ENCODE assay signal across 8 cellular contexts in genomic region chr4:47705326-47705981, GRCh38.
DNase-seq lines count a peak whose midpoint lies in the region; ATAC-seq and TF ChIP-seq lines count a peak whose summit lies in the region.

No MANE protein-coding gene starts in this region.

- no peak overlapping the region for H3K4me3 ChIP-seq in adipocyte (ENCODE audit: low read length)

- peaks cover 9% of the 10 kb centered on the region for H3K27me3 ChIP-seq in adipocyte (replicated peaks; ENCODE audit: control insufficient read depth, insufficient read depth, low read length)

- no peaks in the 10 kb centered on the region for H3K9me3 ChIP-seq in adipocyte (ENCODE audit: control insufficient read depth, low read length)

- H3K4me1 Mint-ChIP-seq in activated T-cell treated with anti-CD3 and anti-CD28 coated beads, Interleukin-2, amount 50 U/mL, for 72 hours (ENCODE audit: low read depth): no peaks in the 10 kb centered on the region

- peaks cover 35% of the 10 kb centered on the region for H3K27me3 Mint-ChIP-seq in activated T-cell treated with anti-CD3 and anti-CD28 coated beads, Interleukin-2, amount 50 U/mL, for 72 hours (ENCODE audit: low read depth)

- no peaks in the 10 kb centered on the region for H3K36me3 ChIP-seq in adipocyte (ENCODE audit: control insufficient read depth, insufficient read depth, low read length, severe bottlenecking)

- no peak overlapping the region for H3K27ac Mint-ChIP-seq in activated T-cell treated with anti-CD3 and anti-CD28 coated beads, Interleukin-2, amount 50 U/mL, for 72 hours

- H3K4me3 Mint-ChIP-seq in activated T-cell treated with anti-CD3 and anti-CD28 coated beads, Interleukin-2, amount 50 U/mL, for 72 hours: no peak overlapping the region

- peak; percentile 69 for DNase-seq in DMS53 (lab: John Stamatoyannopoulos, UW)
- peak; percentile 35 for DNase-seq in adipocyte (ENCODE audit: low read depth)
- DNase-seq in left lobe of liver (ENCODE audit: low spot score): no peak
- no peak for DNase-seq in NCI-H2107 (lab: John Stamatoyannopoulos, UW)
- DNase-seq in activated T-cell treated with anti-CD3 and anti-CD28 coated beads, Interleukin-2, amount 50 U/mL, for 72 hours: no peak
- DNase-seq in activated effector memory CD4-positive, alpha-beta T cell treated with anti-CD3 and anti-CD28 coated beads, Interleukin-2, amount 50 U/mL, for 16 hours: no peak

- ATAC-seq in left lobe of liver (peak; percentile 57), GM18867 (IDR thresholded peaks at IDR 0.05; ENCODE audit: unreplicated experiment) (no peak)
- ATAC-seq in activated T-cell treated with anti-CD3 and anti-CD28 coated beads, Interleukin-2, amount 50 U/mL, for 72 hours (replicated peaks in 1 of 2): no peak

- H3K9me3 Mint-ChIP-seq in activated T-cell treated with anti-CD3 and anti-CD28 coated beads, Interleukin-2, amount 50 U/mL, for 72 hours: no peaks in the 10 kb centered on the region

- peak; percentile 64 for TF ChIP-seq CTCF in LNCAP (IDR thresholded peaks at IDR 0.05)

- no peak overlapping the region for H3K9ac ChIP-seq in adipocyte (ENCODE audit: low read length)

- H3K4me1 ChIP-seq in adipocyte (ENCODE audit: control insufficient read depth, insufficient read depth, low read length): peaks cover 10% of the 10 kb centered on the region

- H3K36me3 Mint-ChIP-seq in activated T-cell treated with anti-CD3 and anti-CD28 coated beads, Interleukin-2, amount 50 U/mL, for 72 hours (ENCODE audit: insufficient read depth in 2 of 2): no peaks in the 10 kb centered on the region

Comparison
In these comparisons a context has a peak if more than half of its experiments do, and no peak if none do; other contexts are left out.
1. DNase-seq: peak in DMS53 (single experiment) and adipocyte (single experiment); none in left lobe of liver (single experiment), NCI-H2107 (single experiment), activated T-cell treated with anti-CD3 and anti-CD28 coated beads, Interleukin-2, amount 50 U/mL, for 72 hours (0 of 2) and activated effector memory CD4-positive, alpha-beta T cell treated with anti-CD3 and anti-CD28 coated beads, Interleukin-2, amount 50 U/mL, for 16 hours (single experiment).